In genomic region chr3:160330690-160331089, GRCh38 we compare ENCODE assay signal across 1 cellular context.
TF ChIP-seq lines count a peak whose summit lies in the region.

No MANE protein-coding gene starts in this region.

TF ChIP-seq in HepG2, 621 proteins besides CTCF, POLR2A, EP300 and RAD21:
- TF ChIP-seq RERE (CRISPR knock-in tag; IDR thresholded peaks at IDR 0.05; ENCODE audit: low read depth): no peak
- peak; percentile 21; the same call in 1 of the 2 replicates for TF ChIP-seq NFE2L2 (IDR thresholded peaks at IDR 0.05; ENCODE audit: low read length)
